In genomic region chr14:76918176-76918750, GRCh38 we compare ENCODE assay signal across 8 cellular contexts.
DNase-seq lines count a peak whose midpoint lies in the region; FAIRE-seq and TF ChIP-seq lines count a peak whose summit lies in the region.

No MANE protein-coding gene starts in this region.

- intact Hi-C loops in colonic mucosa (cut with DNase I) = loop anchor here (5.0 kb wide), 1 partner anchor 39 kb away; no protein-coding TSS in a partner anchor

- DNase-seq in NCI-H2196 treated with DMSO at 0.1 percent for 48 hours (lab: John Stamatoyannopoulos, UW; ENCODE audit: unreplicated experiment) (peak; percentile 93), colonic mucosa (peak; percentile 56), mesothelial cell of epicardium (ENCODE audit: low spot score in 2 of 2, unreplicated experiment in 2 of 2) (peak in 1 of 2 experiments; percentile 54), GM19239 (ENCODE audit: insufficient read length, low spot score) (no peak), HuH-7.5 (ENCODE audit: low spot score) (no peak), foreskin melanocyte (no peak)

- no peaks in the 10 kb centered on the region for H3K9me3 Mint-ChIP-seq in mesothelial cell of epicardium

- H3K9ac ChIP-seq in colonic mucosa (ENCODE audit: low read depth in 2 of 2, low read length in 2 of 2) = peak overlapping the region; percentile 31 to 48

- no peaks in the 10 kb centered on the region for H3K27me3 Mint-ChIP-seq in mesothelial cell of epicardium (ENCODE audit: low read depth)

- H3K4me1 Mint-ChIP-seq in mesothelial cell of epicardium = peaks cover 85% of the 10 kb centered on the region

- H3K27me3 ChIP-seq in colonic mucosa = no peaks in the 10 kb centered on the region

- H3K4me3 ChIP-seq in colonic mucosa (no peak overlapping the region), urinary bladder (ENCODE audit: low read depth, low read length) (no peak overlapping the region)

- no peaks in the 10 kb centered on the region for H3K36me3 Mint-ChIP-seq in mesothelial cell of epicardium

- TF ChIP-seq CTCF in colonic mucosa (IDR thresholded peaks at IDR 0.05) (no peak), mesothelial cell of epicardium (IDR thresholded peaks at IDR 0.05; ENCODE audit: unreplicated experiment) (no peak)

- H3K4me3 Mint-ChIP-seq in mesothelial cell of epicardium = no peak overlapping the region

- peak overlapping the region; percentile 82 for H3K27ac ChIP-seq in colonic mucosa
- H3K27ac ChIP-seq in urinary bladder (ENCODE audit: low read depth) = peak overlapping the region; percentile 45

- H3K27ac Mint-ChIP-seq in mesothelial cell of epicardium = peak overlapping the region; percentile 99

- peaks cover 24% of the 10 kb centered on the region for H3K4me1 ChIP-seq in colonic mucosa
- no peaks in the 10 kb centered on the region for H3K4me1 ChIP-seq in urinary bladder (ENCODE audit: insufficient read depth)

- no peaks in the 10 kb centered on the region for H3K36me3 ChIP-seq in colonic mucosa
- H3K36me3 ChIP-seq in urinary bladder (ENCODE audit: insufficient read depth) = no peaks in the 10 kb centered on the region

- 12% methylated on average over 11 of the region's 11 CpGs for WGBS in urinary bladder

- peak; percentile 25 for FAIRE-seq in G401.6 (lab: Jason Lieb, UNC)
- FAIRE-seq in GM19239 (lab: Jason Lieb, UNC) = no peak

- H3K9me3 ChIP-seq in colonic mucosa = no peaks in the 10 kb centered on the region

Comparison
In these comparisons a context has a peak if more than half of its experiments do, and no peak if none do; other contexts are left out.
1. DNase-seq: peak in NCI-H2196 treated with DMSO at 0.1 percent for 48 hours (single experiment) and colonic mucosa (single experiment); none in GM19239 (single experiment), HuH-7.5 (single experiment) and foreskin melanocyte (single experiment).